Comparison of ENCODE assay signal across 8 cellular contexts in genomic region chr13:97221989-97222700, GRCh38. TPM values are rescaled to one million over a fixed set of nuclear protein-coding genes. Genes with fewer than 3 reads are reported as not detected.
DNase-seq lines count a peak whose midpoint lies in the region; ATAC-seq, FAIRE-seq and TF ChIP-seq lines count a peak whose summit lies in the region.

TSS of gene MBNL2 (plus strand) at chr13:97222333. CDS start at chr13:97276236, 53,903 bp downstream.

- peak within 1 kb of the TSS; percentile 92 for H3K27ac ChIP-seq in keratinocyte (ENCODE audit: control insufficient read depth, insufficient read depth, low read length)

- peak within 1 kb of the TSS; percentile 64 to 90 (median 83) for H3K4me3 ChIP-seq in keratinocyte (ENCODE audit: control insufficient read depth in 2 of 3, extremely low read depth in 1 of 3, insufficient read depth in 2 of 3, low read depth in 1 of 3, low read length in 3 of 3)

- peaks cover 44% of the 10 kb centered on the region for H3K79me2 ChIP-seq in keratinocyte (ENCODE audit: control insufficient read depth, insufficient read depth, low read length)

- DNase-seq in AG08395 (ENCODE audit: low spot score) (peak; percentile 95), NCI-H226 (peak; percentile 91), cerebellar cortex (ENCODE audit: low spot score) (peak; percentile 99), keratinocyte (ENCODE audit: low read depth, low spot score) (peak; percentile 57)
- DNase-seq in activated CD4-positive, CD25-positive, alpha-beta regulatory T cell treated with anti-CD3 and anti-CD28 coated beads, Interleukin-2, amount 50 U/mL, for 72 hours: peak; percentile 77
- DNase-seq in stimulated activated CD4-positive, alpha-beta T cell treated with anti-CD3 and anti-CD28 coated beads, Interleukin-12 subunit alpha, Interleukin-12 subunit beta, amount 100 ng/mL, for 48 hours (ENCODE audit: low read depth in 2 of 3, low spot score in 1 of 3): peak; percentile 74 to 79 (median 78)

- ATAC-seq in GM19023 (IDR thresholded peaks at IDR 0.05; ENCODE audit: unreplicated experiment) (peak; percentile 99), HG03196 (IDR thresholded peaks at IDR 0.05; ENCODE audit: unreplicated experiment) (peak; percentile 95)

- peak within 1 kb of the TSS; percentile 87 for H3K9ac ChIP-seq in keratinocyte (ENCODE audit: control insufficient read depth, extremely low read depth, insufficient read depth, low read length)

- TF ChIP-seq CTCF in keratinocyte (optimal IDR thresholded peaks at IDR 0.05 in 1 of 3, IDR thresholded peaks at IDR 0.05 in 1 of 3, conservative IDR thresholded peaks at IDR 0.05 in 1 of 3; ENCODE audit: extremely low read depth in 1 of 3, insufficient read depth in 2 of 3, low read length in 3 of 3): no peak

- no peaks in the 10 kb centered on the region for H3K9me3 ChIP-seq in keratinocyte (ENCODE audit: control insufficient read depth, low read depth, low read length)

- peak within 1 kb of the TSS; percentile 98 for H3K4me2 ChIP-seq in keratinocyte (ENCODE audit: control insufficient read depth, extremely low read depth, insufficient read depth, low read depth, low read length)

- no peaks in the 10 kb centered on the region for H3K9me1 ChIP-seq in keratinocyte (ENCODE audit: control insufficient read depth, extremely low read depth, insufficient read depth, low read length)

- H3K27me3 ChIP-seq in keratinocyte (ENCODE audit: control insufficient read depth, extremely low read depth, insufficient read depth, low read length): no peaks in the 10 kb centered on the region

- H3K4me1 ChIP-seq in keratinocyte (ENCODE audit: control insufficient read depth, extremely low read depth, insufficient read depth, low read length): peaks cover 33% of the 10 kb centered on the region

- peak; percentile 84 for FAIRE-seq in keratinocyte (lab: Jason Lieb, UNC)

- dilution Hi-C loops in keratinocyte (cut with MboI; ENCODE audit: extremely low pct_ligation_motif_present, low sequenced_read_pairs): no loop called here

- no peaks in the 10 kb centered on the region for H4K20me1 ChIP-seq in keratinocyte (ENCODE audit: control insufficient read depth, extremely low read depth, insufficient read depth, low read length)

- peak within 1 kb of the TSS; percentile 70 for H2AFZ ChIP-seq in keratinocyte (ENCODE audit: control insufficient read depth, low read length)

- H3K36me3 ChIP-seq in keratinocyte (ENCODE audit: control insufficient read depth in 2 of 2, extremely low read depth in 1 of 2, insufficient read depth in 2 of 2, low read length in 2 of 2): no peaks in the 10 kb centered on the region

RNA-seq across cellular contexts. Expression of gene MBNL2, which starts in this region (rescaled TPM):
- 19.3 to 28.4 TPM (median 22.2 TPM) in 3 replicates for polyA plus RNA-seq in keratinocyte
- polyA plus RNA-seq in keratinocyte (2011; ENCODE audit: low read depth): 14.7 TPM
- polyA plus RNA-seq in keratinocyte (2011; cell fraction: cytosol; rRNA removed): 16.1 and 24.4 TPM in 2 replicates
- 26.1 and 29.2 TPM in 2 replicates for polyA plus RNA-seq in keratinocyte (2011; cell fraction: nucleus; rRNA removed)
- polyA plus RNA-seq in keratinocyte (2012; ENCODE audit: low replicate concordance): 13.4 and 18.6 TPM in 2 replicates
- polyA minus RNA-seq in keratinocyte: 20.2 to 86.3 TPM (median 68.7 TPM) in 3 replicates
- polyA minus RNA-seq in keratinocyte (2011; cell fraction: cytosol; rRNA and poly(A)+ RNA removed): 22.8 TPM
- 28.5 and 52.8 TPM in 2 replicates for polyA minus RNA-seq in keratinocyte (2011; cell fraction: nucleus; rRNA and poly(A)+ RNA removed)

Comparison
In these comparisons a context has a peak if more than half of its experiments do, and no peak if none do; other contexts are left out.
1. Peak in every context shown above with its lines: DNase-seq, ATAC-seq, H3K4me3 ChIP-seq and H3K27ac ChIP-seq.